In the genomic region with DNA sequence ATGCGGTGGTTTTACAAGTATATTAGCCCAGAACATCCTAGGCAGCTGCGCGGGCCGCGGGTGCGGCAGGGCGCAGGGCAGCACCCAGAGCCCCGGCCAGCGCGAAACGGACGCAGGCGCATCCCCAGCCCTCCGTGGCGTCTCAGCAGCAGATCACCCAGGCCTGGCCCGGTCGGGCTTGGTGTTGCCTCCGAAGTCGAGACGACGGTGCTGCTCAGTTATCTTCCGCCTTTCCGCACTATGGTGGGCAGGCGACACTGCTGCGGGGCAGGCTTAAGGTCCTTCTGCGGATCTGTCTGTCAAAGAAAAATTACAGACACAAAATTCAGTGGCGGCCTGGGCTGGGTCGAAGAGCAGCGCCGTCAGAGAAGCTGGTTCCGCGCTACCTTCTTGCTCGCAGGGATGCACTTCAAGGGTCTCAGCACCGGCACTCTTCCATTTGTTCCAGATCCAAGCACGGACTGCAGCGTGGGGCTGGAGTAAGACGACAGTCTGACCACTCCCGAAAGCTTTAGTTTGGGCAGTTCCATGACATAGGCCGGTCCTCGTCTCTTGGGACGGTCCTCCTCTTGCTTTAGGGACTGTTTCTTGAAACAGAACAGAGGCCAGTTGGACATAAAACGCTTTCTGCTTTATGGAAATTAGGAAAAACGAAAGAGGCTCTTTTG, we compare ENCODE assay signal across 1 cellular context.
TF ChIP-seq lines count a peak whose summit lies in the region.

No MANE protein-coding gene starts in this region.

TF ChIP-seq in GM23338, 12 proteins besides CTCF, POLR2A, EP300 and RAD21 (continued from another document):
- TF ChIP-seq JUNB (IDR thresholded peaks at IDR 0.05; ENCODE audit: unreplicated experiment) (no peak), CREB1 (CRISPR knock-in tag; IDR thresholded peaks at IDR 0.05; ENCODE audit: low read depth) (no peak), EZH2phosphoT487 (IDR thresholded peaks at IDR 0.05; ENCODE audit: unreplicated experiment) (no peak), EZH2 (IDR thresholded peaks at IDR 0.05; ENCODE audit: low read depth, unreplicated experiment) (no peak)
TF ChIP-seq in GM23338: peak in this region for 0.
